Comparison of ENCODE assay signal across 9 cellular contexts in genomic region chr12:53217049-53217929, GRCh38. TPM values are rescaled to one million over a fixed set of nuclear protein-coding genes. Genes with fewer than 3 reads are reported as not detected.
DNase-seq lines count a peak whose midpoint lies in the region; ATAC-seq and TF ChIP-seq lines count a peak whose summit lies in the region.
"Had no signal": no experiment of that assay in that cellular context is flagged by ENCODE, and none has a peak within 500 bp of the region (broad histone marks: within the 10 kb centered on the region; RNA-seq: fewer than 3 reads in every experiment).

No MANE protein-coding gene starts in this region.

- no peaks in the 10 kb centered on the region for H3K27me3 Mint-ChIP-seq in activated CD8-positive, alpha-beta T cell treated with anti-CD3 and anti-CD28 coated beads, Interleukin-2, amount 10 ng/mL, durations not matched to agents 7 days and 5 days (ENCODE audit: low read depth)

- peak overlapping the region in 2 of 7 experiments; percentile 63 to 68 for H3K4me3 ChIP-seq in skin epidermis
- H3K4me3 ChIP-seq in brain microvascular endothelial cell (ENCODE audit: low read depth, low read length): no peak overlapping the region
- H3K4me3 ChIP-seq: pancreas had no signal

- no peaks in the 10 kb centered on the region for H3K9me3 Mint-ChIP-seq in activated CD8-positive, alpha-beta T cell treated with anti-CD3 and anti-CD28 coated beads, Interleukin-2, amount 10 ng/mL, durations not matched to agents 7 days and 5 days (ENCODE audit: insufficient read depth)

- DNase-seq in HT1080 (ENCODE audit: low read depth): peak; percentile 81
- peak; percentile 55 for DNase-seq in activated CD8-positive, alpha-beta T cell treated with anti-CD3 and anti-CD28 coated beads, Interleukin-2, amount 10 ng/mL, durations not matched to agents 7 days and 5 days
- peak; percentile 85 for DNase-seq in cardiac septum (ENCODE audit: low spot score)
- no peak for DNase-seq in ureter (ENCODE audit: low spot score)
- no peak for DNase-seq in NCI-H146 treated with DMSO at 0.1 percent for 48 hours (lab: John Stamatoyannopoulos, UW; ENCODE audit: unreplicated experiment)
- no peak for DNase-seq in brain microvascular endothelial cell

- H3K4me3 Mint-ChIP-seq in activated CD8-positive, alpha-beta T cell treated with anti-CD3 and anti-CD28 coated beads, Interleukin-2, amount 10 ng/mL, durations not matched to agents 7 days and 5 days: peak overlapping the region; percentile 97

- no peak for TF ChIP-seq CTCF in brain microvascular endothelial cell (IDR thresholded peaks at IDR 0.05; ENCODE audit: low read depth, low read length, missing control alignments)

- in situ Hi-C loops in brain microvascular endothelial cell (cut with HindIII; ENCODE audit: low pct_ligation_motif_present, low sequenced_read_pairs): no loop called here

- H3K27ac ChIP-seq in skin epidermis (peak overlapping the region in 19 of 21 experiments; percentile 59 to 99 (median 94)), brain microvascular endothelial cell (no peak overlapping the region)
- H3K27ac ChIP-seq: pancreas had no signal

- H3K36me3 Mint-ChIP-seq in activated CD8-positive, alpha-beta T cell treated with anti-CD3 and anti-CD28 coated beads, Interleukin-2, amount 10 ng/mL, durations not matched to agents 7 days and 5 days (ENCODE audit: low read depth): peaks cover 64% of the 10 kb centered on the region

- intact Hi-C loops in cardiac septum (cut with DNase I): no loop called here

- POLR2A ChIA-PET in activated CD8-positive, alpha-beta T cell treated with anti-CD3 and anti-CD28 coated beads, Interleukin-2, amount 10 ng/mL, durations not matched to agents 7 days and 5 days (lab: Charles Lee): interaction anchor here (0.8 to 9.6 kb wide), 5 partner anchors 9 to 51 kb away, joined by 3 to 88 read pairs (median 5); partner anchors contain the start of genes ESPL1 and ITGB7

- ATAC-seq in activated CD8-positive, alpha-beta T cell treated with anti-CD3 and anti-CD28 coated beads, Interleukin-2, amount 10 ng/mL, durations not matched to agents 7 days and 5 days: no peak
- no peak for ATAC-seq in HG02642 (IDR thresholded peaks at IDR 0.05; ENCODE audit: poor library complexity, unreplicated experiment)
- ATAC-seq: pancreas had no signal

- peaks cover 24% of the 10 kb centered on the region for H3K36me3 ChIP-seq in brain microvascular endothelial cell (replicated peaks)

- H3K27ac Mint-ChIP-seq in activated CD8-positive, alpha-beta T cell treated with anti-CD3 and anti-CD28 coated beads, Interleukin-2, amount 10 ng/mL, durations not matched to agents 7 days and 5 days: peak overlapping the region; percentile 90

- CTCF ChIA-PET in activated CD8-positive, alpha-beta T cell treated with anti-CD3 and anti-CD28 coated beads, Interleukin-2, amount 10 ng/mL, durations not matched to agents 7 days and 5 days (lab: Charles Lee): interaction anchor here (0.9 to 15.1 kb wide), 10 partner anchors 8 to 152 kb away, joined by 3 to 401 read pairs (median 20); partner anchors contain the start of genes AAAS, ESPL1, ITGB7 and MYG1

- peaks cover 76% of the 10 kb centered on the region for H3K4me1 Mint-ChIP-seq in activated CD8-positive, alpha-beta T cell treated with anti-CD3 and anti-CD28 coated beads, Interleukin-2, amount 10 ng/mL, durations not matched to agents 7 days and 5 days (ENCODE audit: low read depth)

- H3K27me3 ChIP-seq in brain microvascular endothelial cell (replicated peaks): no peaks in the 10 kb centered on the region
- H3K27me3 ChIP-seq: pancreas had no signal

RNA-seq across cellular contexts. Expression of gene ITGB7, which starts 10.2 kb away (rescaled TPM):
- total RNA-seq in HT1080 (2014; rRNA removed; shearing (Covaris generic)): not detected in 2 replicates
- not detected in 2 replicates for polyA plus RNA-seq in HT1080 (2015; cell fraction: cytosol; rRNA removed)
- polyA plus RNA-seq in HT1080 (2015; cell fraction: nucleus; rRNA removed): 0.17 TPM in 1 of 2 replicates, not detected in the other
- total RNA-seq in activated CD8-positive, alpha-beta T cell treated with anti-CD3 and anti-CD28 coated beads, Interleukin-2, amount 10 ng/mL, durations not matched to agents 7 days and 5 days: 100 to 1,000 TPM; 500 to 503 TPM
- total RNA-seq in cardiac septum (1.4 TPM), ureter (15.8 TPM)

RNA-seq across cellular contexts. Expression of gene RARG, which starts 14.7 kb away (rescaled TPM):
- 10.8 and 17.4 TPM in 2 replicates for total RNA-seq in HT1080 (2014; rRNA removed; shearing (Covaris generic))
- polyA plus RNA-seq in HT1080 (2015; cell fraction: cytosol; rRNA removed): 23.0 and 23.6 TPM in 2 replicates
- 24.7 and 25.6 TPM in 2 replicates for polyA plus RNA-seq in HT1080 (2015; cell fraction: nucleus; rRNA removed)
- 10 to 100 TPM; 44.1 to 45.9 TPM for total RNA-seq in activated CD8-positive, alpha-beta T cell treated with anti-CD3 and anti-CD28 coated beads, Interleukin-2, amount 10 ng/mL, durations not matched to agents 7 days and 5 days
- total RNA-seq in cardiac septum (21.2 TPM), ureter (101 TPM)

RNA-seq across cellular contexts. Expression of gene CSAD, which starts 36.6 kb away (rescaled TPM):
- total RNA-seq in HT1080 (2014; rRNA removed; shearing (Covaris generic)): 3.1 and 3.7 TPM in 2 replicates
- 1.5 and 3.4 TPM in 2 replicates for polyA plus RNA-seq in HT1080 (2015; cell fraction: cytosol; rRNA removed)
- polyA plus RNA-seq in HT1080 (2015; cell fraction: nucleus; rRNA removed): 37.9 and 47.5 TPM in 2 replicates
- 10 to 100 TPM; 15.7 to 17.0 TPM for total RNA-seq in activated CD8-positive, alpha-beta T cell treated with anti-CD3 and anti-CD28 coated beads, Interleukin-2, amount 10 ng/mL, durations not matched to agents 7 days and 5 days
- total RNA-seq in cardiac septum: 16.5 TPM
- 65.7 TPM for total RNA-seq in ureter

RNA-seq across cellular contexts. Expression of gene ZNF740, which starts 36.8 kb away (rescaled TPM):
- total RNA-seq in HT1080 (2014; rRNA removed; shearing (Covaris generic)): 15.9 and 19.0 TPM in 2 replicates
- 9.9 and 14.4 TPM in 2 replicates for polyA plus RNA-seq in HT1080 (2015; cell fraction: cytosol; rRNA removed)
- polyA plus RNA-seq in HT1080 (2015; cell fraction: nucleus; rRNA removed): 35.2 and 55.3 TPM in 2 replicates
- 10 to 100 TPM; 28.2 to 31.4 TPM for total RNA-seq in activated CD8-positive, alpha-beta T cell treated with anti-CD3 and anti-CD28 coated beads, Interleukin-2, amount 10 ng/mL, durations not matched to agents 7 days and 5 days
- total RNA-seq in cardiac septum (19.2 TPM), ureter (56.8 TPM)

RNA-seq across cellular contexts. Expression of gene ESPL1, which starts 50.8 kb away (rescaled TPM):
- 16.8 and 20.0 TPM in 2 replicates for total RNA-seq in HT1080 (2014; rRNA removed; shearing (Covaris generic))
- 10.4 and 10.7 TPM in 2 replicates for polyA plus RNA-seq in HT1080 (2015; cell fraction: cytosol; rRNA removed)
- 52.4 and 55.6 TPM in 2 replicates for polyA plus RNA-seq in HT1080 (2015; cell fraction: nucleus; rRNA removed)
- 100 to 1,000 TPM; 126 TPM for total RNA-seq in activated CD8-positive, alpha-beta T cell treated with anti-CD3 and anti-CD28 coated beads, Interleukin-2, amount 10 ng/mL, durations not matched to agents 7 days and 5 days
- total RNA-seq in cardiac septum: 0.16 TPM
- 2.3 TPM for total RNA-seq in ureter

Comparison
In these comparisons a context has a peak if more than half of its experiments do, and no peak if none do; other contexts are left out.
1. DNase-seq: peak in HT1080 (single experiment), activated CD8-positive, alpha-beta T cell treated with anti-CD3 and anti-CD28 coated beads, Interleukin-2, amount 10 ng/mL, durations not matched to agents 7 days and 5 days (single experiment) and cardiac septum (single experiment); none in ureter (single experiment), NCI-H146 treated with DMSO at 0.1 percent for 48 hours (single experiment) and brain microvascular endothelial cell (single experiment).
2. RNA of gene ITGB7, which starts 10.2 kb away (total RNA-seq): 500 to 503 TPM in activated CD8-positive, alpha-beta T cell treated with anti-CD3 and anti-CD28 coated beads, Interleukin-2, amount 10 ng/mL, durations not matched to agents 7 days and 5 days; 15.8 TPM in ureter (single experiment), 1.4 TPM in cardiac septum (single experiment) and not detected in HT1080; every median in the first group is over 10 times any median in the second.